Comparison of ENCODE assay signal across 8 cellular contexts in the genomic region with DNA sequence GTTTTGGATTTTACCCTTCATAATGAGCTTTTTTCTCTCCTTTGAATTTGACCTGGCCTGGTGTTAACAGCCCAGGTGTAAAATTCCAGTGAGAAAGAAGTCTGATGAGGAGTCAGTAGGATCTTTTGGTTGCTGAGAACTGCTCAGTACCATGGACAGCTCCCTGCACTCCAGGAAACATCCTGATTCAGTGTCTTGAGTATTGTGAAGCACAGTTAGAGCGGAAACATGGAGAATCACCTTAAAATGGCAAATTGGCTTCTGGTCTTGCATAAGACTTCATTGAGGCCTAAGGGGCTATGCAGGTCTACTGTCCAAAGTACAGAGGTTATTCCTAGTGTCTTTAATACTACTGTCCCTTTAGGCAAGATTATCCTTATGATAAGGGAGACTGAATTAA. TPM values are rescaled to one million over a fixed set of nuclear protein-coding genes. Genes with fewer than 3 reads are reported as not detected.
DNase-seq lines count a peak whose midpoint lies in the region; ATAC-seq and TF ChIP-seq lines count a peak whose summit lies in the region.
"Not testable (repeated sequence)": the region's sequence is repeated elsewhere in the genome, so short reads cannot be mapped to it uniquely, and the experiment has no call there.

No MANE protein-coding gene starts in this region.

- H3K27ac Mint-ChIP-seq in memory B cell = not testable (repeated sequence)

- H3K27me3 Mint-ChIP-seq in memory B cell = not testable (repeated sequence)

- H3K27me3 ChIP-seq in AG04450 (ENCODE audit: control insufficient read depth, insufficient read depth, low read length) = not testable (repeated sequence)

- not testable (repeated sequence) for H3K9me3 ChIP-seq in AG04450 (ENCODE audit: control insufficient read depth, insufficient read depth, low read length)

- POLR2A ChIA-PET in AG04450 (lab: Yijun Ruan, JAX) = not testable (repeated sequence)

- H3K36me3 Mint-ChIP-seq in memory B cell = not testable (repeated sequence)

- ATAC-seq in memory B cell (ENCODE audit: low read depth) = not testable (repeated sequence)

- not testable (repeated sequence) for TF ChIP-seq CTCF in AG04450 (IDR thresholded peaks at IDR 0.05; ENCODE audit: low read depth, low read length); astrocyte of the spinal cord (IDR thresholded peaks at IDR 0.05; ENCODE audit: low read depth, low read length); fibroblast of villous mesenchyme (IDR thresholded peaks at IDR 0.05; ENCODE audit: insufficient read depth, low read depth, low read length)

- H3K27ac ChIP-seq in AG04450 (ENCODE audit: low read depth, low read length) = not testable (repeated sequence)

- H3K4me3 Mint-ChIP-seq in memory B cell = not testable (repeated sequence)

- not testable (repeated sequence) for H3K4me3 ChIP-seq in AG04450 (ENCODE audit: low read depth, low read length); astrocyte of the spinal cord (ENCODE audit: low read depth, low read length); fibroblast of villous mesenchyme (ENCODE audit: low read depth, low read length)

- in situ Hi-C loops in astrocyte of the spinal cord (cut with HindIII; ENCODE audit: low sequenced_read_pairs) = not testable (repeated sequence)

- not testable (repeated sequence) for H3K4me1 Mint-ChIP-seq in memory B cell

- CTCF ChIA-PET in AG04450 (lab: Charles Lee) = not testable (repeated sequence)

- DNase-seq in AG04450 (ENCODE audit: low read depth, low spot score) (peak; percentile 56), HCEC 1CT (peak; percentile 20), astrocyte of the spinal cord (ENCODE audit: low read depth, low spot score) (peak; percentile 70), fibroblast of villous mesenchyme (ENCODE audit: low read depth) (peak; percentile 75), memory B cell (ENCODE audit: low spot score in 2 of 2) (peak; percentile 14 to 18)
- peak; percentile 36 to 43 for DNase-seq in activated CD4-positive, alpha-beta T cell treated with anti-CD3 and anti-CD28 coated beads, Interleukin-2, amount 50 U/mL, for 48 hours
- DNase-seq in stimulated activated CD4-positive, alpha-beta T cell treated with anti-CD3 and anti-CD28 coated beads, Interleukin-15, amount 100 ng/mL, for 24 hours = peak; percentile 47

- not testable (repeated sequence) for H3K9me3 Mint-ChIP-seq in memory B cell

TF ChIP-seq in PFSK-1, 5 proteins besides CTCF, POLR2A, EP300 and RAD21:
- TF ChIP-seq, protein P1, sequence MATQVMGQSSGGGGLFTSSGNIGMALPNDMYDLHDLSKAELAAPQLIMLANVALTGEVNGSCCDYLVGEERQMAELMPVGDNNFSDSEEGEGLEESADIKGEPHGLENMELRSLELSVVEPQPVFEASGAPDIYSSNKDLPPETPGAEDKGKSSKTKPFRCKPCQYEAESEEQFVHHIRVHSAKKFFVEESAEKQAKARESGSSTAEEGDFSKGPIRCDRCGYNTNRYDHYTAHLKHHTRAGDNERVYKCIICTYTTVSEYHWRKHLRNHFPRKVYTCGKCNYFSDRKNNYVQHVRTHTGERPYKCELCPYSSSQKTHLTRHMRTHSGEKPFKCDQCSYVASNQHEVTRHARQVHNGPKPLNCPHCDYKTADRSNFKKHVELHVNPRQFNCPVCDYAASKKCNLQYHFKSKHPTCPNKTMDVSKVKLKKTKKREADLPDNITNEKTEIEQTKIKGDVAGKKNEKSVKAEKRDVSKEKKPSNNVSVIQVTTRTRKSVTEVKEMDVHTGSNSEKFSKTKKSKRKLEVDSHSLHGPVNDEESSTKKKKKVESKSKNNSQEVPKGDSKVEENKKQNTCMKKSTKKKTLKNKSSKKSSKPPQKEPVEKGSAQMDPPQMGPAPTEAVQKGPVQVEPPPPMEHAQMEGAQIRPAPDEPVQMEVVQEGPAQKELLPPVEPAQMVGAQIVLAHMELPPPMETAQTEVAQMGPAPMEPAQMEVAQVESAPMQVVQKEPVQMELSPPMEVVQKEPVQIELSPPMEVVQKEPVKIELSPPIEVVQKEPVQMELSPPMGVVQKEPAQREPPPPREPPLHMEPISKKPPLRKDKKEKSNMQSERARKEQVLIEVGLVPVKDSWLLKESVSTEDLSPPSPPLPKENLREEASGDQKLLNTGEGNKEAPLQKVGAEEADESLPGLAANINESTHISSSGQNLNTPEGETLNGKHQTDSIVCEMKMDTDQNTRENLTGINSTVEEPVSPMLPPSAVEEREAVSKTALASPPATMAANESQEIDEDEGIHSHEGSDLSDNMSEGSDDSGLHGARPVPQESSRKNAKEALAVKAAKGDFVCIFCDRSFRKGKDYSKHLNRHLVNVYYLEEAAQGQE (IDR thresholded peaks at IDR 0.05; ENCODE audit: insufficient read depth in 1 of 2, low read depth in 2 of 2, low read length in 2 of 2) = peak; percentile 83 to 89
TF ChIP-seq in PFSK-1: peak in this region for 1; not testable (repeated sequence) for 4.

RNA-seq across cellular contexts. Expression of a gene that starts 16.0 kb away (rescaled TPM):
- 17.6 and 24.6 TPM in 2 replicates for polyA plus RNA-seq in AG04450 (2011; rRNA removed)
- 11.2 and 18.9 TPM in 2 replicates for polyA minus RNA-seq in AG04450 (2011; rRNA and poly(A)+ RNA removed)
- 7.2 TPM for polyA plus RNA-seq in PFSK-1 (2012; ENCODE audit: insufficient read length, low read depth)
- total RNA-seq in fibroblast of villous mesenchyme = 19.0 and 23.5 TPM in 2 replicates

Comparison
In these comparisons a context has a peak if more than half of its experiments do, and no peak if none do; other contexts are left out.
1. DNase-seq: peak in every context shown above with its lines; median percentile 75 in fibroblast of villous mesenchyme; 70 in astrocyte of the spinal cord; 56 in AG04450; 47 in stimulated activated CD4-positive, alpha-beta T cell treated with anti-CD3 and anti-CD28 coated beads, Interleukin-15, amount 100 ng/mL, for 24 hours; 40 in activated CD4-positive, alpha-beta T cell treated with anti-CD3 and anti-CD28 coated beads, Interleukin-2, amount 50 U/mL, for 48 hours; 20 in HCEC 1CT; 16 in memory B cell.